ENCODE assay signal across 1 cellular context in the genomic region with DNA sequence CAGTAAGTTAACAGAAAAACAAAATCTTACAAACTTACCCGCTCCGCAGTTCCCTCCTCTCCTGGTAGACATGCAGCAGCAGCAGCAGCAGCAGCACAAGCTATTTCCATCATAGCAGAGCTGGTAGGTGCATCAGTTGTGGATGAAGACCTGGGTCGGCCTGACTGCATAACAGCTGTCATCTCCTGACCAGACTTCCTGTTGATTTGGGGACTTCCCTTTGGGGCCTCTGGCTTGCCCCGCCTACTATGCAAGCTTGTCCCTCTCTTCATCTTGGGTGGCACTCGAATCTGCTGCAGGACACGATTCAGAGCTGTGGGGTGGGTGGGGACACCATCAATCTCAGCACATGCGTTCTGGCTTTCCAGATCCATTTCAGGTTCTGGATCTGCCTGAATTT.
TF ChIP-seq lines count a peak whose summit lies in the region.

No MANE protein-coding gene starts in this region.

TF ChIP-seq in SK-N-SH, 30 proteins besides CTCF, POLR2A, EP300 and RAD21 (continued from another document):
- TF ChIP-seq, protein P1, sequence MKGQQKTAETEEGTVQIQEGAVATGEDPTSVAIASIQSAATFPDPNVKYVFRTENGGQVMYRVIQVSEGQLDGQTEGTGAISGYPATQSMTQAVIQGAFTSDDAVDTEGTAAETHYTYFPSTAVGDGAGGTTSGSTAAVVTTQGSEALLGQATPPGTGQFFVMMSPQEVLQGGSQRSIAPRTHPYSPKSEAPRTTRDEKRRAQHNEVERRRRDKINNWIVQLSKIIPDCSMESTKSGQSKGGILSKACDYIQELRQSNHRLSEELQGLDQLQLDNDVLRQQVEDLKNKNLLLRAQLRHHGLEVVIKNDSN (IDR thresholded peaks at IDR 0.05; ENCODE audit: borderline replicate concordance, low read depth) = no peak
- no peak for TF ChIP-seq NFIC (IDR thresholded peaks at IDR 0.05; ENCODE audit: borderline replicate concordance)
TF ChIP-seq in SK-N-SH: peak in this region for 0.
